28 cellular contexts compared by ENCODE assay signal in genomic region chr22:49136041-49136815, GRCh38.
"Had no signal": no experiment of that assay in that cellular context is flagged by ENCODE, and none has a peak within 500 bp of the region (broad histone marks: within the 10 kb centered on the region; RNA-seq: fewer than 3 reads in every experiment).

No MANE protein-coding gene starts in this region.

- H3K36me3 Mint-ChIP-seq: immature natural killer cell; memory B cell; mesothelial cell of epicardium; naive thymus-derived CD4-positive, alpha-beta T cell; stimulated activated memory B cell treated with anti-CD40 and anti-IgM and Interleukin-4, amounts not matched to agents 10 μg/mL and 1 μg/mL and 100 μg/mL, for 72 hours had no signal

- H3K27me3 ChIP-seq: foreskin keratinocyte, right atrium auricular region, testis had no signal

- H3K4me3 Mint-ChIP-seq: dendritic cell treated with granulocyte-macrophage colony-stimulating factor and Interleukin-4, amounts not matched to agents 40 ng/mL and 50 ng/mL, for 4 days; endodermal cell; immature natural killer cell; memory B cell; mesothelial cell of epicardium; naive thymus-derived CD4-positive, alpha-beta T cell; nephron; stimulated activated memory B cell treated with anti-CD40 and anti-IgM and Interleukin-4, amounts not matched to agents 10 μg/mL and 1 μg/mL and 100 μg/mL, for 72 hours; type B pancreatic cell had no signal

- H3K4me3 ChIP-seq: esophagus muscularis mucosa, lung, prostate gland, right atrium auricular region, testis, tibial artery had no signal

- H3K9me3 ChIP-seq: esophagus muscularis mucosa, prostate gland, right atrium auricular region, testis, tibial artery had no signal

- ATAC-seq: foreskin keratinocyte; left colon; left ventricle myocardium superior; naive thymus-derived CD4-positive, alpha-beta T cell; sciatic nerve; stimulated activated memory B cell treated with anti-CD40 and anti-IgM and Interleukin-4, amounts not matched to agents 10 μg/mL and 1 μg/mL and 100 μg/mL, for 72 hours; stimulated activated naive CD8-positive, alpha-beta T cell treated with anti-CD3 and anti-CD28 coated beads, Interleukin-15, Interleukin-2, amounts not matched to agents 100 U/mL and 50 U/mL, for 24 hours had no signal

- FAIRE-seq: colon had no signal

- H3K4me1 Mint-ChIP-seq: endodermal cell; immature natural killer cell; memory B cell; mesothelial cell of epicardium; nephron; stimulated activated memory B cell treated with anti-CD40 and anti-IgM and Interleukin-4, amounts not matched to agents 10 μg/mL and 1 μg/mL and 100 μg/mL, for 72 hours had no signal

- H3K9ac ChIP-seq: parathyroid adenoma had no signal

- H3K4me1 ChIP-seq: esophagus muscularis mucosa, foreskin keratinocyte, parathyroid adenoma, prostate gland, right atrium auricular region, testis, tibial artery had no signal

- DNase-seq: effector CD8-positive, alpha-beta T cell; endodermal cell; foreskin keratinocyte; hypothalamus; immature natural killer cell; islet precursor cell; kidney glomerular epithelial cell; left colon; left ventricle myocardium superior; naive thymus-derived CD4-positive, alpha-beta T cell; stimulated activated CD4-positive, alpha-beta T cell treated with anti-CD3 and anti-CD28 coated beads, Interleukin-4, amount 100 ng/mL, for 4 hours; stimulated activated naive CD8-positive, alpha-beta T cell treated with anti-CD3 and anti-CD28 coated beads, Interleukin-15, Interleukin-2, amounts not matched to agents 100 U/mL and 50 U/mL, for 24 hours; substantia nigra; testis had no signal

- H3K27ac ChIP-seq: esophagus muscularis mucosa, foreskin keratinocyte, parathyroid adenoma, prostate gland, right atrium auricular region, testis, tibial artery had no signal

- H3K9me3 Mint-ChIP-seq: dendritic cell treated with granulocyte-macrophage colony-stimulating factor and Interleukin-4, amounts not matched to agents 40 ng/mL and 50 ng/mL, for 4 days; endodermal cell; immature natural killer cell; mesothelial cell of epicardium; nephron; type B pancreatic cell had no signal

- H3K27ac Mint-ChIP-seq: dendritic cell treated with granulocyte-macrophage colony-stimulating factor and Interleukin-4, amounts not matched to agents 40 ng/mL and 50 ng/mL, for 4 days; endodermal cell; immature natural killer cell; memory B cell; mesothelial cell of epicardium; naive thymus-derived CD4-positive, alpha-beta T cell; nephron; stimulated activated memory B cell treated with anti-CD40 and anti-IgM and Interleukin-4, amounts not matched to agents 10 μg/mL and 1 μg/mL and 100 μg/mL, for 72 hours; type B pancreatic cell had no signal

- H3K36me3 ChIP-seq: esophagus muscularis mucosa, prostate gland, right atrium auricular region, tibial artery had no signal

- H2AFZ ChIP-seq: parathyroid adenoma had no signal
